ENCODE assay signal across 1 cellular context in the genomic region with DNA sequence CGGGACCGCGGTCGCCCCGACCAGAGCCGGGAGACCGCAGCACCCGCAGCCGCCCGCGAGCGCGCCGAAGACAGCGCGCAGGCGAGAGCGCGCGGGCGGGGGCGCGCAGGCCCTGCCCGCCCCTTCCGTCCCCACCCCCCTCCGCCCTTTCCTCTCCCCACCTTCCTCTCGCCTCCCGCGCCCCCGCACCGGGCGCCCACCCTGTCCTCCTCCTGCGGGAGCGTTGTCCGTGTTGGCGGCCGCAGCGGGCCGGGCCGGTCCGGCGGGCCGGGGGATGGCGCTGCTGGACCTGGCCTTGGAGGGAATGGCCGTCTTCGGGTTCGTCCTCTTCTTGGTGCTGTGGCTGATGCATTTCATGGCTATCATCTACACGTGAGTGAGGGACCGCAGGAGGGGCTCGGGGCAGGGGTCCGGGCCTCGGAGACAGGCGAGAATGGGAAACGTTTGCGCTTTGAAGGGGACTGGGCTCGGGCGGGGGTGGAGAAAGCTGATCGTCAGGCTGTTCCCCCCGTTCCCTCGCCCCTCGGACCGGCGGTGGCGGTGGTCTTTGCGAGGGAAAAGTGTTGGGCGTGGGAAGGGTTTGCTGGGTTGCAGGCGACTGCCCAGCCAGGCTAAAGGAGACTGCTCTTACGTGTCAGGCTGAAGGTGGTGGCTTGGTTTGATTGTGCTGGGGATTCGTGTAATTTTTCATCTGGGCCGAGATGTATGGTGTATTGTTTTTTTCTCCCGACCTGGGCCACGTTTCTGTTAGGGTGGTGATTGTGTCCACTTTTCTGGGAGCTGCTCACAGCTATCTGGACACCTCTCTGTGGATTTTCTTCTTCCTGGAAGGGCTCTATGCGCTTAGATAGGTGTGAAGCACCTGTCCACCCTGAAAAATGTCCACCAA.
TF ChIP-seq lines count a peak whose summit lies in the region.

No MANE protein-coding gene starts in this region.

TF ChIP-seq in GM12878, 131 proteins besides CTCF, POLR2A, EP300 and RAD21 (continued from another document and continues in another):
- TF ChIP-seq, protein P1, sequence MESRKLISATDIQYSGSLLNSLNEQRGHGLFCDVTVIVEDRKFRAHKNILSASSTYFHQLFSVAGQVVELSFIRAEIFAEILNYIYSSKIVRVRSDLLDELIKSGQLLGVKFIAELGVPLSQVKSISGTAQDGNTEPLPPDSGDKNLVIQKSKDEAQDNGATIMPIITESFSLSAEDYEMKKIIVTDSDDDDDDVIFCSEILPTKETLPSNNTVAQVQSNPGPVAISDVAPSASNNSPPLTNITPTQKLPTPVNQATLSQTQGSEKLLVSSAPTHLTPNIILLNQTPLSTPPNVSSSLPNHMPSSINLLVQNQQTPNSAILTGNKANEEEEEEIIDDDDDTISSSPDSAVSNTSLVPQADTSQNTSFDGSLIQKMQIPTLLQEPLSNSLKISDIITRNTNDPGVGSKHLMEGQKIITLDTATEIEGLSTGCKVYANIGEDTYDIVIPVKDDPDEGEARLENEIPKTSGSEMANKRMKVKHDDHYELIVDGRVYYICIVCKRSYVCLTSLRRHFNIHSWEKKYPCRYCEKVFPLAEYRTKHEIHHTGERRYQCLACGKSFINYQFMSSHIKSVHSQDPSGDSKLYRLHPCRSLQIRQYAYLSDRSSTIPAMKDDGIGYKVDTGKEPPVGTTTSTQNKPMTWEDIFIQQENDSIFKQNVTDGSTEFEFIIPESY (IDR thresholded peaks at IDR 0.05), result no peak
- TF ChIP-seq, protein P2, sequence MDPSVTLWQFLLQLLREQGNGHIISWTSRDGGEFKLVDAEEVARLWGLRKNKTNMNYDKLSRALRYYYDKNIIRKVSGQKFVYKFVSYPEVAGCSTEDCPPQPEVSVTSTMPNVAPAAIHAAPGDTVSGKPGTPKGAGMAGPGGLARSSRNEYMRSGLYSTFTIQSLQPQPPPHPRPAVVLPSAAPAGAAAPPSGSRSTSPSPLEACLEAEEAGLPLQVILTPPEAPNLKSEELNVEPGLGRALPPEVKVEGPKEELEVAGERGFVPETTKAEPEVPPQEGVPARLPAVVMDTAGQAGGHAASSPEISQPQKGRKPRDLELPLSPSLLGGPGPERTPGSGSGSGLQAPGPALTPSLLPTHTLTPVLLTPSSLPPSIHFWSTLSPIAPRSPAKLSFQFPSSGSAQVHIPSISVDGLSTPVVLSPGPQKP (IDR thresholded peaks at IDR 0.05; ENCODE audit: low read depth, low read length), result no peak
- TF ChIP-seq BRCA1 (IDR thresholded peaks at IDR 0.05; ENCODE audit: low read depth, low read length) (no peak), RBBP5 (conservative IDR thresholded peaks at IDR 0.05) (no peak), ZNF217 (IDR thresholded peaks at IDR 0.05) (0 out of 2 replicates have a peak, but pooled peaks have one; percentile 24), GABPA (IDR thresholded peaks at IDR 0.05; ENCODE audit: low read depth) (no peak), KLF5 (IDR thresholded peaks at IDR 0.05; ENCODE audit: partially characterized antibody) (no peak), CHD1 (IDR thresholded peaks at IDR 0.05; ENCODE audit: low read depth, low read length) (no peak), CBX5 (IDR thresholded peaks at IDR 0.05; ENCODE audit: low read depth) (no peak), CEBPB (IDR thresholded peaks at IDR 0.05; ENCODE audit: borderline replicate concordance in 1 of 2, low read depth in 2 of 2, low read length in 2 of 2) (no peak), GATAD2B (conservative IDR thresholded peaks at IDR 0.05; ENCODE audit: low read depth) (no peak), TARDBP (IDR thresholded peaks at IDR 0.05; ENCODE audit: borderline replicate concordance) (no peak), PML (IDR thresholded peaks at IDR 0.05; ENCODE audit: low read length) (no peak), SRF (IDR thresholded peaks at IDR 0.05; ENCODE audit: low read depth in 2 of 2, low read length in 2 of 2) (no peak), IRF4 (IDR thresholded peaks at IDR 0.05; ENCODE audit: low read depth, low read length) (no peak), YY1 (IDR thresholded peaks at IDR 0.05; ENCODE audit: low read depth, low read length) (peak; percentile 47; the same call in 1 of the 2 replicates), EED (IDR thresholded peaks at IDR 0.05; ENCODE audit: low read depth) (no peak; the same call in 1 of the 2 replicates), CHD2 (IDR thresholded peaks at IDR 0.05; ENCODE audit: borderline replicate concordance, low read depth, low read length) (no peak), RUNX3 (IDR thresholded peaks at IDR 0.05; ENCODE audit: low read length) (no peak), NFXL1 (IDR thresholded peaks at IDR 0.05; ENCODE audit: borderline replicate concordance) (no peak), HDAC2 (IDR thresholded peaks at IDR 0.05) (no peak), SIN3A (IDR thresholded peaks at IDR 0.05; ENCODE audit: low read depth, low read length) (no peak), FOXK2 (IDR thresholded peaks at IDR 0.05) (no peak), ZZZ3 (IDR thresholded peaks at IDR 0.05; ENCODE audit: control insufficient read depth, insufficient read length, low read depth) (no peak), POU2F2 (IDR thresholded peaks at IDR 0.05; ENCODE audit: borderline replicate concordance, low read depth, low read length) (no peak), CBFB (IDR thresholded peaks at IDR 0.05; ENCODE audit: low read depth) (no peak), PAX8 (IDR thresholded peaks at IDR 0.05) (no peak), POLR2AphosphoS5 (IDR thresholded peaks at IDR 0.05; ENCODE audit: low read length) (peak; percentile 45), FOXM1 (IDR thresholded peaks at IDR 0.05; ENCODE audit: low read depth, low read length) (no peak), TBL1XR1 (IDR thresholded peaks at IDR 0.05; ENCODE audit: low read depth, low read length) (no peak), JUNB (IDR thresholded peaks at IDR 0.05) (no peak), RAD51 (IDR thresholded peaks at IDR 0.05) (no peak), SREBF2 (IDR thresholded peaks at IDR 0.05; ENCODE audit: low read length) (no peak), NFIC (IDR thresholded peaks at IDR 0.05; ENCODE audit: low read depth, low read length) (no peak), STAT3 (IDR thresholded peaks at IDR 0.05; ENCODE audit: low read depth, low read length) (no peak)
- TF ChIP-seq, protein P3, sequence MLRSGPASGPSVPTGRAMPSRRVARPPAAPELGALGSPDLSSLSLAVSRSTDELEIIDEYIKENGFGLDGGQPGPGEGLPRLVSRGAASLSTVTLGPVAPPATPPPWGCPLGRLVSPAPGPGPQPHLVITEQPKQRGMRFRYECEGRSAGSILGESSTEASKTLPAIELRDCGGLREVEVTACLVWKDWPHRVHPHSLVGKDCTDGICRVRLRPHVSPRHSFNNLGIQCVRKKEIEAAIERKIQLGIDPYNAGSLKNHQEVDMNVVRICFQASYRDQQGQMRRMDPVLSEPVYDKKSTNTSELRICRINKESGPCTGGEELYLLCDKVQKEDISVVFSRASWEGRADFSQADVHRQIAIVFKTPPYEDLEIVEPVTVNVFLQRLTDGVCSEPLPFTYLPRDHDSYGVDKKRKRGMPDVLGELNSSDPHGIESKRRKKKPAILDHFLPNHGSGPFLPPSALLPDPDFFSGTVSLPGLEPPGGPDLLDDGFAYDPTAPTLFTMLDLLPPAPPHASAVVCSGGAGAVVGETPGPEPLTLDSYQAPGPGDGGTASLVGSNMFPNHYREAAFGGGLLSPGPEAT (IDR thresholded peaks at IDR 0.05; ENCODE audit: low read depth), result no peak
- TF ChIP-seq, protein P4, sequence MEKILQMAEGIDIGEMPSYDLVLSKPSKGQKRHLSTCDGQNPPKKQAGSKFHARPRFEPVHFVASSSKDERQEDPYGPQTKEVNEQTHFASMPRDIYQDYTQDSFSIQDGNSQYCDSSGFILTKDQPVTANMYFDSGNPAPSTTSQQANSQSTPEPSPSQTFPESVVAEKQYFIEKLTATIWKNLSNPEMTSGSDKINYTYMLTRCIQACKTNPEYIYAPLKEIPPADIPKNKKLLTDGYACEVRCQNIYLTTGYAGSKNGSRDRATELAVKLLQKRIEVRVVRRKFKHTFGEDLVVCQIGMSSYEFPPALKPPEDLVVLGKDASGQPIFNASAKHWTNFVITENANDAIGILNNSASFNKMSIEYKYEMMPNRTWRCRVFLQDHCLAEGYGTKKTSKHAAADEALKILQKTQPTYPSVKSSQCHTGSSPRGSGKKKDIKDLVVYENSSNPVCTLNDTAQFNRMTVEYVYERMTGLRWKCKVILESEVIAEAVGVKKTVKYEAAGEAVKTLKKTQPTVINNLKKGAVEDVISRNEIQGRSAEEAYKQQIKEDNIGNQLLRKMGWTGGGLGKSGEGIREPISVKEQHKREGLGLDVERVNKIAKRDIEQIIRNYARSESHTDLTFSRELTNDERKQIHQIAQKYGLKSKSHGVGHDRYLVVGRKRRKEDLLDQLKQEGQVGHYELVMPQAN (conservative IDR thresholded peaks at IDR 0.05), result 0 out of 2 replicates have a peak, but pooled peaks have one; percentile 46
- TF ChIP-seq, protein P5, sequence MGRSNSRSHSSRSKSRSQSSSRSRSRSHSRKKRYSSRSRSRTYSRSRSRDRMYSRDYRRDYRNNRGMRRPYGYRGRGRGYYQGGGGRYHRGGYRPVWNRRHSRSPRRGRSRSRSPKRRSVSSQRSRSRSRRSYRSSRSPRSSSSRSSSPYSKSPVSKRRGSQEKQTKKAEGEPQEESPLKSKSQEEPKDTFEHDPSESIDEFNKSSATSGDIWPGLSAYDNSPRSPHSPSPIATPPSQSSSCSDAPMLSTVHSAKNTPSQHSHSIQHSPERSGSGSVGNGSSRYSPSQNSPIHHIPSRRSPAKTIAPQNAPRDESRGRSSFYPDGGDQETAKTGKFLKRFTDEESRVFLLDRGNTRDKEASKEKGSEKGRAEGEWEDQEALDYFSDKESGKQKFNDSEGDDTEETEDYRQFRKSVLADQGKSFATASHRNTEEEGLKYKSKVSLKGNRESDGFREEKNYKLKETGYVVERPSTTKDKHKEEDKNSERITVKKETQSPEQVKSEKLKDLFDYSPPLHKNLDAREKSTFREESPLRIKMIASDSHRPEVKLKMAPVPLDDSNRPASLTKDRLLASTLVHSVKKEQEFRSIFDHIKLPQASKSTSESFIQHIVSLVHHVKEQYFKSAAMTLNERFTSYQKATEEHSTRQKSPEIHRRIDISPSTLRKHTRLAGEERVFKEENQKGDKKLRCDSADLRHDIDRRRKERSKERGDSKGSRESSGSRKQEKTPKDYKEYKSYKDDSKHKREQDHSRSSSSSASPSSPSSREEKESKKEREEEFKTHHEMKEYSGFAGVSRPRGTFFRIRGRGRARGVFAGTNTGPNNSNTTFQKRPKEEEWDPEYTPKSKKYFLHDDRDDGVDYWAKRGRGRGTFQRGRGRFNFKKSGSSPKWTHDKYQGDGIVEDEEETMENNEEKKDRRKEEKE (IDR thresholded peaks at IDR 0.05), result 0 out of 2 replicates have a peak, but pooled peaks have one; percentile 28
- TF ChIP-seq, protein P6, sequence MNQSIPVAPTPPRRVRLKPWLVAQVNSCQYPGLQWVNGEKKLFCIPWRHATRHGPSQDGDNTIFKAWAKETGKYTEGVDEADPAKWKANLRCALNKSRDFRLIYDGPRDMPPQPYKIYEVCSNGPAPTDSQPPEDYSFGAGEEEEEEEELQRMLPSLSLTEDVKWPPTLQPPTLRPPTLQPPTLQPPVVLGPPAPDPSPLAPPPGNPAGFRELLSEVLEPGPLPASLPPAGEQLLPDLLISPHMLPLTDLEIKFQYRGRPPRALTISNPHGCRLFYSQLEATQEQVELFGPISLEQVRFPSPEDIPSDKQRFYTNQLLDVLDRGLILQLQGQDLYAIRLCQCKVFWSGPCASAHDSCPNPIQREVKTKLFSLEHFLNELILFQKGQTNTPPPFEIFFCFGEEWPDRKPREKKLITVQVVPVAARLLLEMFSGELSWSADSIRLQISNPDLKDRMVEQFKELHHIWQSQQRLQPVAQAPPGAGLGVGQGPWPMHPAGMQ (IDR thresholded peaks at IDR 0.05; ENCODE audit: borderline replicate concordance), result no peak
- TF ChIP-seq, protein P7, sequence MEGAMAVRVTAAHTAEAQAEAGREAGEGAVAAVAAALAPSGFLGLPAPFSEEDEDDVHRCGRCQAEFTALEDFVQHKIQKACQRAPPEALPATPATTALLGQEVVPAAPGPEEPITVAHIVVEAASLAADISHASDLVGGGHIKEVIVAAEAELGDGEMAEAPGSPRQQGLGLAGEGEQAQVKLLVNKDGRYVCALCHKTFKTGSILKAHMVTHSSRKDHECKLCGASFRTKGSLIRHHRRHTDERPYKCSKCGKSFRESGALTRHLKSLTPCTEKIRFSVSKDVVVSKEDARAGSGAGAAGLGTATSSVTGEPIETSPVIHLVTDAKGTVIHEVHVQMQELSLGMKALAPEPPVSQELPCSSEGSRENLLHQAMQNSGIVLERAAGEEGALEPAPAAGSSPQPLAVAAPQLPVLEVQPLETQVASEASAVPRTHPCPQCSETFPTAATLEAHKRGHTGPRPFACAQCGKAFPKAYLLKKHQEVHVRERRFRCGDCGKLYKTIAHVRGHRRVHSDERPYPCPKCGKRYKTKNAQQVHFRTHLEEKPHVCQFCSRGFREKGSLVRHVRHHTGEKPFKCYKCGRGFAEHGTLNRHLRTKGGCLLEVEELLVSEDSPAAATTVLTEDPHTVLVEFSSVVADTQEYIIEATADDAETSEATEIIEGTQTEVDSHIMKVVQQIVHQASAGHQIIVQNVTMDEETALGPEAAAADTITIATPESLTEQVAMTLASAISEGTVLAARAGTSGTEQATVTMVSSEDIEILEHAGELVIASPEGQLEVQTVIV (IDR thresholded peaks at IDR 0.05; ENCODE audit: borderline replicate concordance, partially characterized antibody), result no peak
- TF ChIP-seq, protein P8, sequence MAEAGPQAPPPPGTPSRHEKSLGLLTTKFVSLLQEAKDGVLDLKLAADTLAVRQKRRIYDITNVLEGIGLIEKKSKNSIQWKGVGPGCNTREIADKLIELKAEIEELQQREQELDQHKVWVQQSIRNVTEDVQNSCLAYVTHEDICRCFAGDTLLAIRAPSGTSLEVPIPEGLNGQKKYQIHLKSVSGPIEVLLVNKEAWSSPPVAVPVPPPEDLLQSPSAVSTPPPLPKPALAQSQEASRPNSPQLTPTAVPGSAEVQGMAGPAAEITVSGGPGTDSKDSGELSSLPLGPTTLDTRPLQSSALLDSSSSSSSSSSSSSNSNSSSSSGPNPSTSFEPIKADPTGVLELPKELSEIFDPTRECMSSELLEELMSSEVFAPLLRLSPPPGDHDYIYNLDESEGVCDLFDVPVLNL (IDR thresholded peaks at IDR 0.05; ENCODE audit: low read depth, low read length), result no peak
- TF ChIP-seq, protein P9, sequence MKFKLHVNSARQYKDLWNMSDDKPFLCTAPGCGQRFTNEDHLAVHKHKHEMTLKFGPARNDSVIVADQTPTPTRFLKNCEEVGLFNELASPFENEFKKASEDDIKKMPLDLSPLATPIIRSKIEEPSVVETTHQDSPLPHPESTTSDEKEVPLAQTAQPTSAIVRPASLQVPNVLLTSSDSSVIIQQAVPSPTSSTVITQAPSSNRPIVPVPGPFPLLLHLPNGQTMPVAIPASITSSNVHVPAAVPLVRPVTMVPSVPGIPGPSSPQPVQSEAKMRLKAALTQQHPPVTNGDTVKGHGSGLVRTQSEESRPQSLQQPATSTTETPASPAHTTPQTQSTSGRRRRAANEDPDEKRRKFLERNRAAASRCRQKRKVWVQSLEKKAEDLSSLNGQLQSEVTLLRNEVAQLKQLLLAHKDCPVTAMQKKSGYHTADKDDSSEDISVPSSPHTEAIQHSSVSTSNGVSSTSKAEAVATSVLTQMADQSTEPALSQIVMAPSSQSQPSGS (IDR thresholded peaks at IDR 0.05; ENCODE audit: low read length), result no peak
